In genomic region chr7:32670105-32670504, GRCh38 we compare ENCODE assay signal across 1 cellular context.
TF ChIP-seq lines count a peak whose summit lies in the region.

No MANE protein-coding gene starts in this region.

TF ChIP-seq in HepG2, 621 proteins besides CTCF, POLR2A, EP300 and RAD21 (continued from another document and continues in another):
- no peak for TF ChIP-seq ZSCAN5A (CRISPR knock-in tag; IDR thresholded peaks at IDR 0.05; ENCODE audit: borderline replicate concordance)
- peak; percentile 77 for TF ChIP-seq CEBPG (CRISPR knock-in tag; IDR thresholded peaks at IDR 0.05)
- TF ChIP-seq SMAD1 (CRISPR knock-in tag; IDR thresholded peaks at IDR 0.05; ENCODE audit: borderline replicate concordance, low read depth) = no peak
- TF ChIP-seq IKZF5 (CRISPR knock-in tag; IDR thresholded peaks at IDR 0.05) = peak; percentile 76
- TF ChIP-seq GMEB1 (CRISPR knock-in tag; IDR thresholded peaks at IDR 0.05; ENCODE audit: borderline replicate concordance) = no peak
- no peak for TF ChIP-seq ZNF10 (CRISPR knock-in tag; IDR thresholded peaks at IDR 0.05; ENCODE audit: borderline replicate concordance, low read depth)
- TF ChIP-seq ZBTB8A (CRISPR knock-in tag; IDR thresholded peaks at IDR 0.05; ENCODE audit: borderline replicate concordance, low read depth) = no peak
- TF ChIP-seq REXO4 (CRISPR knock-in tag; IDR thresholded peaks at IDR 0.05; ENCODE audit: borderline replicate concordance) = no peak
- no peak for TF ChIP-seq SRSF4 (IDR thresholded peaks at IDR 0.05; ENCODE audit: low read depth, low read length, poor library complexity, severe bottlenecking)
- no peak for TF ChIP-seq HINFP (CRISPR knock-in tag; IDR thresholded peaks at IDR 0.05; ENCODE audit: low read depth)
- TF ChIP-seq NFAT5 (CRISPR knock-in tag; IDR thresholded peaks at IDR 0.05) = no peak
- no peak for TF ChIP-seq ZNF468 (CRISPR knock-in tag; IDR thresholded peaks at IDR 0.05)
- TF ChIP-seq TEAD3 (CRISPR knock-in tag; optimal IDR thresholded peaks at IDR 0.05; ENCODE audit: borderline replicate concordance) = peak; percentile 89
- TF ChIP-seq TOPORS (CRISPR knock-in tag; IDR thresholded peaks at IDR 0.05) = no peak
- TF ChIP-seq ZNF777 (CRISPR knock-in tag; IDR thresholded peaks at IDR 0.05) = no peak
- TF ChIP-seq E2F5 (CRISPR knock-in tag; conservative IDR thresholded peaks at IDR 0.05) = no peak
- no peak for TF ChIP-seq ZKSCAN5 (CRISPR knock-in tag; IDR thresholded peaks at IDR 0.05)
- no peak for TF ChIP-seq ZNF24 (IDR thresholded peaks at IDR 0.05)
- no peak for TF ChIP-seq ZMYM3 (CRISPR knock-in tag; IDR thresholded peaks at IDR 0.05)
- no peak for TF ChIP-seq RNF219 (CRISPR knock-in tag; IDR thresholded peaks at IDR 0.05)
- TF ChIP-seq ZBTB34 (CRISPR knock-in tag; IDR thresholded peaks at IDR 0.05) = no peak
- TF ChIP-seq MXD1 (CRISPR knock-in tag; IDR thresholded peaks at IDR 0.05) = no peak
- TF ChIP-seq XRCC5 (optimal IDR thresholded peaks at IDR 0.05; ENCODE audit: low read length) = no peak
- TF ChIP-seq TIGD3 (CRISPR knock-in tag; IDR thresholded peaks at IDR 0.05; ENCODE audit: borderline replicate concordance) = no peak
- TF ChIP-seq PAXIP1 (CRISPR knock-in tag; conservative IDR thresholded peaks at IDR 0.05) = peak; percentile 92
- TF ChIP-seq ZBTB46 (CRISPR knock-in tag; IDR thresholded peaks at IDR 0.05; ENCODE audit: borderline replicate concordance) = no peak
